In genomic region chr15:66862111-66862815, GRCh38 we compare ENCODE assay signal across 1 cellular context.
TF ChIP-seq lines count a peak whose summit lies in the region.

No MANE protein-coding gene starts in this region.

TF ChIP-seq in HEK293, 187 proteins besides CTCF, POLR2A, EP300 and RAD21 (continued from another document):
- TF ChIP-seq ZNF266 (tag by site-specific recombination; IDR thresholded peaks at IDR 0.05; ENCODE audit: low read depth) (no peak), MYNN (tag by site-specific recombination; IDR thresholded peaks at IDR 0.05; ENCODE audit: borderline replicate concordance) (no peak), ZNF610 (tag by site-specific recombination; IDR thresholded peaks at IDR 0.05; ENCODE audit: borderline replicate concordance) (no peak), ZNF354C (tag by site-specific recombination; IDR thresholded peaks at IDR 0.05; ENCODE audit: borderline replicate concordance, low read depth) (no peak), BCL11A (tag by site-specific recombination; IDR thresholded peaks at IDR 0.05; ENCODE audit: low read depth) (no peak), ZNF223 (tag by site-specific recombination; IDR thresholded peaks at IDR 0.05) (0 out of 2 replicates have a peak, but pooled peaks have one; percentile 23), ZNF544 (tag by site-specific recombination; IDR thresholded peaks at IDR 0.05) (no peak), ZSCAN18 (tag by site-specific recombination; IDR thresholded peaks at IDR 0.05) (no peak), ZNF600 (tag by site-specific recombination; IDR thresholded peaks at IDR 0.05) (0 out of 2 replicates have a peak, but pooled peaks have one; percentile 23)
